Comparison of ENCODE assay signal across 29 cellular contexts in genomic region chr1:30845891-30846290, GRCh38.
DNase-seq lines count a peak whose midpoint lies in the region; ATAC-seq and TF ChIP-seq lines count a peak whose summit lies in the region.
"Had no signal": no experiment of that assay in that cellular context is flagged by ENCODE, and none has a peak within 500 bp of the region (broad histone marks: within the 10 kb centered on the region; RNA-seq: fewer than 3 reads in every experiment).

No MANE protein-coding gene starts in this region.

- H3K9ac ChIP-seq in endodermal cell (ENCODE audit: extremely low read depth, low read length, poor library complexity, severe bottlenecking): no peak overlapping the region
- H3K9ac ChIP-seq: parathyroid adenoma had no signal

- no peaks in the 10 kb centered on the region for H3K9me3 Mint-ChIP-seq in endodermal cell
- H3K9me3 Mint-ChIP-seq: activated CD8-positive, alpha-beta T cell treated with anti-CD3 and anti-CD28 coated beads for 36 hours; activated naive CD4-positive, alpha-beta T cell treated with anti-CD3 and anti-CD28 coated beads, Interleukin-2, amount 10 ng/mL, durations not matched to agents 7 days and 5 days had no signal

- peaks cover 16% of the 10 kb centered on the region for H3K4me1 ChIP-seq in endodermal cell (ENCODE audit: control insufficient read depth, insufficient read depth, low read length)
- H3K4me1 ChIP-seq: parathyroid adenoma had no signal

- TF ChIP-seq CTCF in endodermal cell (conservative IDR thresholded peaks at IDR 0.05): peak; percentile 74
- peak; percentile 24 for TF ChIP-seq CTCF in retinal pigment epithelial cell (conservative IDR thresholded peaks at IDR 0.05; ENCODE audit: low read depth, low read length)

- no peak for ATAC-seq in HG03342 (IDR thresholded peaks at IDR 0.05; ENCODE audit: unreplicated experiment)
- ATAC-seq: activated CD8-positive, alpha-beta T cell treated with anti-CD3 and anti-CD28 coated beads for 36 hours; Panc1; stimulated activated naive CD8-positive, alpha-beta T cell treated with anti-CD3 and anti-CD28 coated beads, Interleukin-15, Interleukin-2, amounts not matched to agents 100 U/mL and 50 U/mL, for 24 hours; T-helper 17 cell had no signal

- H3K27me3 ChIP-seq in endodermal cell (ENCODE audit: control insufficient read depth, insufficient read depth, low read length, poor library complexity, severe bottlenecking): no peaks in the 10 kb centered on the region
- H3K27me3 ChIP-seq: right atrium auricular region had no signal

- peak; percentile 39 for DNase-seq in DMS53 (lab: John Stamatoyannopoulos, UW)
- no peak for DNase-seq in DMS53 treated with DMSO at 0.1 percent for 48 hours (lab: John Stamatoyannopoulos, UW; ENCODE audit: unreplicated experiment)
- peak; percentile 14 for DNase-seq in NCI-H69 (lab: John Stamatoyannopoulos, UW)
- DNase-seq in endodermal cell: peak; percentile 76
- DNase-seq in retinal pigment epithelial cell (ENCODE audit: low read depth): no peak
- no peak for DNase-seq in hypothalamus (lab: John Stamatoyannopoulos, UW)
- DNase-seq in NK-92 treated with Interleukin-12 subunit alpha and Interleukin-12 subunit beta, amount 100 ng/mL, for 24 hours (lab: John Stamatoyannopoulos, UW): no peak
- DNase-seq: 8988T; activated CD8-positive, alpha-beta T cell treated with anti-CD3 and anti-CD28 coated beads for 36 hours; activated naive CD4-positive, alpha-beta T cell treated with anti-CD3 and anti-CD28 coated beads, Interleukin-2, amount 10 ng/mL, durations not matched to agents 7 days and 5 days; C1 segment of cervical spinal cord; COR-L47; DMS79 treated with DMSO at 0.1 percent for 48 hours; GDM1; HCEC 1CT; left ventricle myocardium inferior; NCI-H1048; NCI-H1930; NCI-H510A treated with DMSO at 0.1 percent for 48 hours; SHP77; spleen; stimulated activated CD4-positive, alpha-beta T cell treated with anti-CD3 and anti-CD28 coated beads, Interleukin-2, amount 100 ng/mL, for 24 hours; stimulated activated naive CD8-positive, alpha-beta T cell treated with anti-CD3 and anti-CD28 coated beads, Interleukin-15, Interleukin-2, amounts not matched to agents 100 U/mL and 50 U/mL, for 24 hours; T-helper 17 cell had no signal

- H3K27ac Mint-ChIP-seq in endodermal cell: no peak overlapping the region
- H3K27ac Mint-ChIP-seq: activated CD8-positive, alpha-beta T cell treated with anti-CD3 and anti-CD28 coated beads for 36 hours; activated naive CD4-positive, alpha-beta T cell treated with anti-CD3 and anti-CD28 coated beads, Interleukin-2, amount 10 ng/mL, durations not matched to agents 7 days and 5 days; T-helper 17 cell had no signal

- no peak overlapping the region for H3K27ac ChIP-seq in endodermal cell (ENCODE audit: low read depth, low read length)

- H3K36me3 Mint-ChIP-seq in endodermal cell (ENCODE audit: low read depth): no peaks in the 10 kb centered on the region
- H3K36me3 Mint-ChIP-seq: activated naive CD4-positive, alpha-beta T cell treated with anti-CD3 and anti-CD28 coated beads, Interleukin-2, amount 10 ng/mL, durations not matched to agents 7 days and 5 days; brain had no signal

- H3K4me3 ChIP-seq in endodermal cell (ENCODE audit: low read length) (no peak overlapping the region), retinal pigment epithelial cell (ENCODE audit: low read length) (no peak overlapping the region)
- H3K4me3 ChIP-seq: left ventricle myocardium inferior, right atrium auricular region, spleen had no signal

- no peaks in the 10 kb centered on the region for H3K9me3 ChIP-seq in endodermal cell (ENCODE audit: control insufficient read depth, low read length)
- H3K9me3 ChIP-seq: left ventricle myocardium inferior, right atrium auricular region, spleen had no signal

- H3K4me3 Mint-ChIP-seq in endodermal cell: no peak overlapping the region
- H3K4me3 Mint-ChIP-seq: activated CD8-positive, alpha-beta T cell treated with anti-CD3 and anti-CD28 coated beads for 36 hours; activated naive CD4-positive, alpha-beta T cell treated with anti-CD3 and anti-CD28 coated beads, Interleukin-2, amount 10 ng/mL, durations not matched to agents 7 days and 5 days; brain; T-helper 17 cell had no signal

- no peaks in the 10 kb centered on the region for H3K36me3 ChIP-seq in endodermal cell (ENCODE audit: control insufficient read depth, insufficient read depth, low read length)
- H3K36me3 ChIP-seq: left ventricle myocardium inferior, right atrium auricular region, spleen had no signal

- no peaks in the 10 kb centered on the region for H3K27me3 Mint-ChIP-seq in endodermal cell (ENCODE audit: insufficient read depth)

- peaks cover 41% of the 10 kb centered on the region for H3K4me1 Mint-ChIP-seq in endodermal cell
- H3K4me1 Mint-ChIP-seq: activated naive CD4-positive, alpha-beta T cell treated with anti-CD3 and anti-CD28 coated beads, Interleukin-2, amount 10 ng/mL, durations not matched to agents 7 days and 5 days had no signal

- WGBS in endodermal cell (ENCODE audit: insufficient coverage in 1 of 2, insufficient read length in 1 of 2), 2 experiments: 74 to 77% methylated on average over 7 of the region's 7 CpGs

Comparison
In these comparisons a context has a peak if more than half of its experiments do, and no peak if none do; other contexts are left out.
1. DNase-seq: peak in DMS53 (single experiment), NCI-H69 (single experiment) and endodermal cell (single experiment); none in DMS53 treated with DMSO at 0.1 percent for 48 hours (single experiment), retinal pigment epithelial cell (single experiment), hypothalamus (0 of 51) and NK-92 treated with Interleukin-12 subunit alpha and Interleukin-12 subunit beta, amount 100 ng/mL, for 24 hours (single experiment).